In genomic region chr20:32681175-32682084, GRCh38 we compare ENCODE assay signal across 8 cellular contexts. TPM values are rescaled to one million over a fixed set of nuclear protein-coding genes. Genes with fewer than 3 reads are reported as not detected.
DNase-seq lines count a peak whose midpoint lies in the region; ATAC-seq and TF ChIP-seq lines count a peak whose summit lies in the region.

No MANE protein-coding gene starts in this region.

- no peaks in the 10 kb centered on the region for H3K9me3 Mint-ChIP-seq in progenitor cell of endocrine pancreas (ENCODE audit: low read depth)

- ATAC-seq in GM18517 (IDR thresholded peaks at IDR 0.05; ENCODE audit: unreplicated experiment), result no peak
- ATAC-seq in GM18505 (IDR thresholded peaks at IDR 0.05; ENCODE audit: unreplicated experiment), result no peak

- no peaks in the 10 kb centered on the region for H3K27me3 Mint-ChIP-seq in progenitor cell of endocrine pancreas

- peak; percentile 14 for DNase-seq in activated CD4-positive, alpha-beta T cell treated with anti-CD3 and anti-CD28 coated beads for 48 hours
- no peak for DNase-seq in activated CD4-positive, alpha-beta T cell treated with anti-CD3 and anti-CD28 coated beads, Interleukin-2, amount 50 U/mL, for 4 hours
- DNase-seq in NCI-H748 (lab: John Stamatoyannopoulos, UW; ENCODE audit: unreplicated experiment) (peak; percentile 79), dermis microvascular lymphatic vessel endothelial cell (ENCODE audit: low read depth in 2 of 2) (peak; percentile 10 to 68), progenitor cell of endocrine pancreas (ENCODE audit: low spot score, unreplicated experiment) (no peak), CD1c-positive myeloid dendritic cell (ENCODE audit: extremely low spot score) (no peak)

- no peak for TF ChIP-seq CTCF in progenitor cell of endocrine pancreas (IDR thresholded peaks at IDR 0.05; ENCODE audit: unreplicated experiment)

- H3K4me1 Mint-ChIP-seq in progenitor cell of endocrine pancreas (ENCODE audit: low read depth), result peaks cover 15% of the 10 kb centered on the region

- no peaks in the 10 kb centered on the region for H3K36me3 Mint-ChIP-seq in progenitor cell of endocrine pancreas (ENCODE audit: insufficient read depth)

- peak overlapping the region; percentile 43 for H3K27ac Mint-ChIP-seq in progenitor cell of endocrine pancreas

- no peak overlapping the region for H3K4me3 Mint-ChIP-seq in progenitor cell of endocrine pancreas (ENCODE audit: low read depth)

- TF ChIP-seq POLR2A in GM18505 (IDR thresholded peaks at IDR 0.05; ENCODE audit: borderline replicate concordance, extremely low read depth, insufficient read depth, insufficient read length), result no peak

RNA-seq across cellular contexts. Expression of gene C20orf203, which starts 7.7 kb away (rescaled TPM):
- total RNA-seq in dermis microvascular lymphatic vessel endothelial cell (not detected in 2 replicates), progenitor cell of endocrine pancreas (0.10 and 0.24 TPM in 2 replicates)

Comparison
In these comparisons a context has a peak if more than half of its experiments do, and no peak if none do; other contexts are left out.
1. DNase-seq: peak in activated CD4-positive, alpha-beta T cell treated with anti-CD3 and anti-CD28 coated beads for 48 hours (single experiment), NCI-H748 (single experiment) and dermis microvascular lymphatic vessel endothelial cell (2 of 2); none in activated CD4-positive, alpha-beta T cell treated with anti-CD3 and anti-CD28 coated beads, Interleukin-2, amount 50 U/mL, for 4 hours (0 of 2), progenitor cell of endocrine pancreas (single experiment) and CD1c-positive myeloid dendritic cell (single experiment).